Comparison of ENCODE assay signal across 26 cellular contexts in genomic region chr6:144197919-144198318, GRCh38. TPM values are rescaled to one million over a fixed set of nuclear protein-coding genes. Genes with fewer than 3 reads are reported as not detected.
A peak's percentile ranks its signal among the peaks of the same experiment; 100 is the strongest.
DNase-seq lines count a peak whose midpoint lies in the region; ATAC-seq and TF ChIP-seq lines count a peak whose summit lies in the region.
"Had no signal": no experiment of that assay in that cellular context is flagged by ENCODE, and none has a peak within 500 bp of the region (broad histone marks: within the 10 kb centered on the region; RNA-seq: fewer than 3 reads in every experiment).

No MANE protein-coding gene starts in this region.

- no peak overlapping the region for H2AK9ac ChIP-seq in IMR-90 (replicated peaks; ENCODE audit: low read depth, low read length, poor library complexity)

- no peaks in the 10 kb centered on the region for H3K9me1 ChIP-seq in IMR-90 (ENCODE audit: insufficient read depth, low read length)

- peak; percentile 19 for DNase-seq in Daoy (ENCODE audit: low read depth)
- DNase-seq in IMR-90, result no peak
- DNase-seq in central memory CD8-positive, alpha-beta T cell (ENCODE audit: low spot score in 2 of 2), result peak in 1 of 2 donors; percentile 18
- peak; percentile 64 for DNase-seq in natural killer cell
- no peak for DNase-seq in NCI-H2196 (lab: John Stamatoyannopoulos, UW; ENCODE audit: unreplicated experiment)
- no peak for DNase-seq in upper lobe of left lung
- DNase-seq in esophagus muscularis mucosa (ENCODE audit: extremely low spot score), result no peak
- DNase-seq: C1 segment of cervical spinal cord; CD4-positive, alpha-beta memory T cell; COR-L47; EL; GF-D8; Karpas-422; MV-4-11; NCI-H1105; NCI-H1436 treated with DMSO at 0.1 percent for 48 hours; NCI-H187 treated with DMSO at 0.1 percent for 48 hours; NCI-H2171 treated with DMSO at 0.1 percent for 48 hours; NCI-H524 treated with DMSO at 0.1 percent for 48 hours; NCI-H774; PC-9; Right ventricle myocardium superior; RPMI8226 had no signal

- H4K20me1 ChIP-seq in IMR-90 (ENCODE audit: insufficient read depth, low read length), result no peaks in the 10 kb centered on the region

- H2BK5ac ChIP-seq in IMR-90 (ENCODE audit: low read depth, low read length, poor library complexity, severe bottlenecking), result no peak overlapping the region

- H2BK15ac ChIP-seq in IMR-90 (ENCODE audit: low read depth, low read length), result no peak overlapping the region

- POLR2A ChIA-PET in IMR-90 (lab: Charles Lee; ENCODE audit: unreplicated experiment), result no interaction called here

- ATAC-seq in IMR-90 (ENCODE audit: low read depth) (no peak), natural killer cell (peak; percentile 84 to 93 (median 87)), upper lobe of left lung (ENCODE audit: low FRiP score in 2 of 2) (no peak), GM18520 (IDR thresholded peaks at IDR 0.05; ENCODE audit: unreplicated experiment) (no peak)
- ATAC-seq in central memory CD8-positive, alpha-beta T cell (replicated peaks; ENCODE audit: extremely low read depth, poor library complexity, severe bottlenecking), result peak; percentile 70

- H3K27me3 Mint-ChIP-seq in central memory CD8-positive, alpha-beta T cell, result no peaks in the 10 kb centered on the region
- peaks cover 3 to 9% of the 10 kb centered on the region in 2 donors for H3K27me3 Mint-ChIP-seq in natural killer cell (ENCODE audit: low read depth in 2 of 2)
- H3K27me3 Mint-ChIP-seq: CD4-positive, alpha-beta memory T cell had no signal

- H3K4ac ChIP-seq in IMR-90 (ENCODE audit: low read depth, low read length), result no peak overlapping the region; the same call in 1 of the 2 replicates

- H3K4me1 ChIP-seq in IMR-90 (ENCODE audit: control insufficient read depth, insufficient read depth, low read length) (no peaks in the 10 kb centered on the region), upper lobe of left lung (no peaks in the 10 kb centered on the region), esophagus muscularis mucosa (no peaks in the 10 kb centered on the region)

- dilution Hi-C loops in IMR-90 (cut with HindIII; ENCODE audit: low sequenced_read_pairs, unreplicated experiment), result no loop called here

- H2BK120ac ChIP-seq in IMR-90 (ENCODE audit: low read depth, low read length), result no peak overlapping the region

- H3K14ac ChIP-seq in IMR-90 (replicated peaks; ENCODE audit: low read depth, low read length), result no peak overlapping the region

- intact Hi-C loops in IMR-90 (cut with micrococcal nuclease) (no loop called here), natural killer cell (cut with micrococcal nuclease) (loop anchor here (2.0 kb wide), 1 partner anchor 47 kb away; the partner anchor contains the start of gene STX11), esophagus muscularis mucosa (cut with DNase I) (no loop called here)

- H2AK5ac ChIP-seq in IMR-90 (ENCODE audit: low read depth, low read length), result 0 out of 2 replicates have a peak overlapping the region, but pooled peaks have one; percentile 15

- TF ChIP-seq CTCF in IMR-90 (conservative IDR thresholded peaks at IDR 0.05; ENCODE audit: low read depth, low read length) (no peak), natural killer cell (IDR thresholded peaks at IDR 0.05) (no peak), upper lobe of left lung (IDR thresholded peaks at IDR 0.05) (no peak), esophagus muscularis mucosa (IDR thresholded peaks at IDR 0.05) (no peak)

- H3K4me1 Mint-ChIP-seq in central memory CD8-positive, alpha-beta T cell, result peaks cover 19% of the 10 kb centered on the region
- peaks cover 17 to 23% of the 10 kb centered on the region in 2 donors for H3K4me1 Mint-ChIP-seq in natural killer cell

- no peak overlapping the region for H4K91ac ChIP-seq in IMR-90 (ENCODE audit: insufficient read depth, low read depth, low read length)

- H3K27me3 ChIP-seq in IMR-90 (ENCODE audit: control insufficient read depth, insufficient read depth, low read length), result no peaks in the 10 kb centered on the region; the same call in none of the 2 replicates
- H3K27me3 ChIP-seq in upper lobe of left lung, result no peaks in the 10 kb centered on the region
- H3K27me3 ChIP-seq in esophagus muscularis mucosa, result no peaks in the 10 kb centered on the region
- H3K27me3 ChIP-seq: SJSA1 had no signal

- no peak overlapping the region for H3K23ac ChIP-seq in IMR-90 (ENCODE audit: low read depth, low read length)

- in situ Hi-C loops in IMR-90 (cut with MboI; ENCODE audit: low sequenced_read_pairs), result no loop called here

- H2BK20ac ChIP-seq in IMR-90 (ENCODE audit: low read depth, low read length), result no peak overlapping the region

- WGBS in IMR-90 (ENCODE audit: extremely low coverage in 2 of 2, insufficient read length in 1 of 2), 2 experiments, result 100% methylated on average over 1 of the region's 3 CpGs; no CpG with 5 or more reads in 1 of the 2 experiments
- WGBS in upper lobe of left lung, 2 donors, result 86 to 93% methylated on average over 3 of the region's 3 CpGs
- WGBS in esophagus muscularis mucosa, result 96% methylated on average over 3 of the region's 3 CpGs

- H3K36me3 ChIP-seq in IMR-90 (ENCODE audit: control insufficient read depth, insufficient read depth, low read length) (no peaks in the 10 kb centered on the region), upper lobe of left lung (no peaks in the 10 kb centered on the region), esophagus muscularis mucosa (no peaks in the 10 kb centered on the region)
- H3K36me3 ChIP-seq: SJSA1 had no signal

- H3K27ac ChIP-seq in IMR-90 (ENCODE audit: insufficient read depth, low read length), result no peak overlapping the region
- H3K27ac ChIP-seq in upper lobe of left lung, result no peak overlapping the region
- H3K27ac ChIP-seq in esophagus muscularis mucosa (replicated peaks in 1 of 4), result no peak overlapping the region
- H3K27ac ChIP-seq: PC-9, SJSA1 had no signal

- no peak overlapping the region for H4K5ac ChIP-seq in IMR-90 (ENCODE audit: low read depth, low read length)

- TF ChIP-seq POLR2A in IMR-90 (IDR thresholded peaks at IDR 0.05; ENCODE audit: low read depth, low read length), result no peak
- TF ChIP-seq POLR2A in upper lobe of left lung (IDR thresholded peaks at IDR 0.05), result no peak
- TF ChIP-seq POLR2A in esophagus muscularis mucosa (IDR thresholded peaks at IDR 0.05; ENCODE audit: low read depth), result no peak

- no peaks in the 10 kb centered on the region for H3K79me1 ChIP-seq in IMR-90 (ENCODE audit: low read depth in 1 of 2, low read length in 2 of 2)

- H3K56ac ChIP-seq in IMR-90 (ENCODE audit: extremely low read depth, insufficient read depth, low read length), result 0 out of 2 replicates have a peak overlapping the region, but pooled peaks have one; percentile 23

- H3K4me2 ChIP-seq in IMR-90 (ENCODE audit: low read depth, low read length), result no peak overlapping the region
- H3K4me2 ChIP-seq: PC-9 had no signal

- TF ChIP-seq EP300 in upper lobe of left lung (IDR thresholded peaks at IDR 0.05) (no peak), esophagus muscularis mucosa (IDR thresholded peaks at IDR 0.05) (no peak)

- H3K4me3 ChIP-seq in IMR-90 (ENCODE audit: insufficient read depth, low read depth, low read length) (no peak overlapping the region), upper lobe of left lung (no peak overlapping the region), esophagus muscularis mucosa (no peak overlapping the region)
- H3K4me3 ChIP-seq: PC-9, SJSA1 had no signal

- no peak overlapping the region for H3K9ac ChIP-seq in IMR-90 (ENCODE audit: low read depth, low read length)

- no peak for TF ChIP-seq RAD21 in IMR-90 (IDR thresholded peaks at IDR 0.05; ENCODE audit: low read length)

- H3K9me3 ChIP-seq in IMR-90 (ENCODE audit: control insufficient read depth, insufficient read depth, low read length) (peaks cover 16% of the 10 kb centered on the region), upper lobe of left lung (peaks cover 5 to 17% (median 13%) of the 10 kb centered on the region in 4 donors), esophagus muscularis mucosa (peaks cover 0 to 18% (median 13%) of the 10 kb centered on the region in 4 donors)

- no peak overlapping the region for H3K18ac ChIP-seq in IMR-90 (ENCODE audit: low read depth, low read length)

- no TSS peak for BruUV-seq in IMR-90 (replicated peaks; lab: Mats Ljungman, UMichigan)

- H3K27ac Mint-ChIP-seq in central memory CD8-positive, alpha-beta T cell (ENCODE audit: low read depth), result peak overlapping the region; percentile 29
- H3K27ac Mint-ChIP-seq in natural killer cell, result peak overlapping the region; percentile 61 to 73

- H3K9me3 Mint-ChIP-seq in central memory CD8-positive, alpha-beta T cell, result peaks cover 6% of the 10 kb centered on the region
- peaks cover 4 to 9% of the 10 kb centered on the region in 2 donors for H3K9me3 Mint-ChIP-seq in natural killer cell

- H2AFZ ChIP-seq in IMR-90 (replicated peaks; ENCODE audit: low read length, poor library complexity), result no peak overlapping the region
- H2AFZ ChIP-seq: PC-9 had no signal

- peaks cover 4% of the 10 kb centered on the region for H3K36me3 Mint-ChIP-seq in central memory CD8-positive, alpha-beta T cell (ENCODE audit: insufficient read depth)
- peaks cover 11% of the 10 kb centered on the region for H3K36me3 Mint-ChIP-seq in natural killer cell
- H3K36me3 Mint-ChIP-seq: CD4-positive, alpha-beta memory T cell had no signal

- no peak overlapping the region for H3K4me3 Mint-ChIP-seq in central memory CD8-positive, alpha-beta T cell
- peak overlapping the region; percentile 65 for H3K4me3 Mint-ChIP-seq in natural killer cell

- H4K8ac ChIP-seq in IMR-90 (ENCODE audit: low read depth in 2 of 2, low read length in 2 of 2), result no peak overlapping the region

- CTCF ChIA-PET in IMR-90 (lab: Yijun Ruan, JAX), result no interaction called here

TF ChIP-seq in IMR-90, 13 proteins besides CTCF, POLR2A, EP300 and RAD21:
- TF ChIP-seq, protein P1, sequence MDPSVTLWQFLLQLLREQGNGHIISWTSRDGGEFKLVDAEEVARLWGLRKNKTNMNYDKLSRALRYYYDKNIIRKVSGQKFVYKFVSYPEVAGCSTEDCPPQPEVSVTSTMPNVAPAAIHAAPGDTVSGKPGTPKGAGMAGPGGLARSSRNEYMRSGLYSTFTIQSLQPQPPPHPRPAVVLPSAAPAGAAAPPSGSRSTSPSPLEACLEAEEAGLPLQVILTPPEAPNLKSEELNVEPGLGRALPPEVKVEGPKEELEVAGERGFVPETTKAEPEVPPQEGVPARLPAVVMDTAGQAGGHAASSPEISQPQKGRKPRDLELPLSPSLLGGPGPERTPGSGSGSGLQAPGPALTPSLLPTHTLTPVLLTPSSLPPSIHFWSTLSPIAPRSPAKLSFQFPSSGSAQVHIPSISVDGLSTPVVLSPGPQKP (IDR thresholded peaks at IDR 0.05; ENCODE audit: borderline replicate concordance, low read depth, low read length), result no peak

RNA-seq across cellular contexts. Expression of gene STX11, which starts 47.6 kb away (rescaled TPM):
- 4.6 and 6.3 TPM in 2 replicates for total RNA-seq in Daoy (2014; rRNA removed; shearing (Covaris generic))
- total RNA-seq in IMR-90 (2012; rRNA removed), result 0.54 and 0.56 TPM in 2 replicates
- polyA plus RNA-seq in IMR-90 (2012; rRNA removed), result 0.68 and 0.83 TPM in 2 replicates
- 0.64 and 1.2 TPM in 2 replicates for polyA plus RNA-seq in IMR-90 (2012; cell fraction: cytosol; rRNA removed)
- polyA plus RNA-seq in IMR-90 (2012; cell fraction: nucleus; rRNA removed; ENCODE audit: low replicate concordance), result 0.45 and 0.59 TPM in 2 replicates
- total RNA-seq in natural killer cell, result 10 to 100 TPM; 21.9 to 38.3 (median 34.2) TPM
- total RNA-seq in upper lobe of left lung, result 100 to 1,000 TPM in 1 of 6 donors, 10 to 100 TPM in 5; 47.9 to 134 (median 75.5) TPM
- 10 to 100 TPM in 1 of 4 donors, 1 to 10 TPM in 3; 3.3 to 14.1 (median 7.1) TPM for total RNA-seq in esophagus muscularis mucosa
- total RNA-seq: HT-29 had no signal

Comparison
In these comparisons a context has a peak if more than half of its experiments do, and no peak if none do; other contexts are left out.
1. DNase-seq: peak in Daoy (single experiment) and natural killer cell (single experiment); none in IMR-90 (single experiment), NCI-H2196 (single experiment), upper lobe of left lung (0 of 2) and esophagus muscularis mucosa (single experiment).
2. ATAC-seq: peak in central memory CD8-positive, alpha-beta T cell (single experiment) and natural killer cell (3 of 3); none in IMR-90 (single experiment), upper lobe of left lung (0 of 2) and GM18520 (single experiment).